8 cellular contexts compared by ENCODE assay signal in the genomic region with DNA sequence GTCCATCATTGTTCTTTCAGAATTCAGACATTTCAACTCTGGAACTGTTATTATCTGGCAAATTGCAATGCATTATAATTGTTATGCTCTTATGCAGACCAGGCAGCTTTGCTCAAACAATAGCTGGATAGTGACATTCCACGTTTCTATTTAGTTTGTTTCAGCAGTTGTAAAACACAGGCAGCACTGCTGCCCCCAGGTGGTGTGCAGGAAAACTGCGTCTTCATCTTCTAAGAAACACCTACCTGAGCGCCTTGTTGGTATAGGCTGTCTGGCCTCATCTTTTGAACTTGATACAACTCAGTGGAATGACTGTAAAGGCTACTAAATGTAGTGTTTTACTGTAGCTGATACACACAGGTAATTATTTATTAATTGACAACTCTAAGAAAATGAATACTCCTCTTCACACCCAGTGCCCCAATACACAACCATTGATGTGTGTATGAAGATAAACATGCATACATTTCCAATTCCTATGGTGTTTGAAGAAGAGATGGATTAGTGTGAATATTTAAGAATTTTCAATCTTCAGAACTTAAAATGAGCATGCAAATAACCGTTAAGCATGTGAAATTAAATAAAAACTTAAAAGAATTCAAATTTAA.
DNase-seq lines count a peak whose midpoint lies in the region; ATAC-seq and TF ChIP-seq lines count a peak whose summit lies in the region.

No MANE protein-coding gene starts in this region.

- ATAC-seq in GM18907 (IDR thresholded peaks at IDR 0.05; ENCODE audit: unreplicated experiment) (no peak), HG03159 (IDR thresholded peaks at IDR 0.05; ENCODE audit: unreplicated experiment) (no peak), HG02642 (IDR thresholded peaks at IDR 0.05; ENCODE audit: poor library complexity, unreplicated experiment) (no peak), GM21367 (IDR thresholded peaks at IDR 0.05; ENCODE audit: unreplicated experiment) (no peak)

- peak; percentile 35 for DNase-seq in CD1c-positive myeloid dendritic cell (ENCODE audit: extremely low spot score)

- peak in 1 of 2 donors; percentile 38 for TF ChIP-seq RAD21 in liver (IDR thresholded peaks at IDR 0.05)

- WGBS in liver: 52% methylated on average over 4 of the region's 4 CpGs

- TF ChIP-seq CTCF in GM12875 (IDR thresholded peaks at IDR 0.05; ENCODE audit: borderline replicate concordance, insufficient read depth, low read depth, low read length) (peak; percentile 60), WI38 (IDR thresholded peaks at IDR 0.05; ENCODE audit: low read depth, low read length) (peak; percentile 23), liver (IDR thresholded peaks at IDR 0.05; ENCODE audit: low read depth, low read length, missing input control) (peak; percentile 33)

- H3K4me3 ChIP-seq in GM12875 (ENCODE audit: low read depth, low read length) (no peak overlapping the region), WI38 (ENCODE audit: low read depth, low read length) (no peak overlapping the region), liver (ENCODE audit: low read depth in 1 of 3, low read length in 3 of 3) (no peak overlapping the region)

- H3K9ac ChIP-seq in liver (ENCODE audit: low read depth in 1 of 2, low read length in 2 of 2): no peak overlapping the region

- H3K4me1 ChIP-seq in liver (ENCODE audit: control insufficient read depth in 4 of 4, insufficient read depth in 4 of 4, low read length in 3 of 4): peaks cover 0 to 11% (median 5%) of the 10 kb centered on the region in 4 donors

- no peaks in the 10 kb centered on the region for H3K27me3 ChIP-seq in liver (ENCODE audit: control insufficient read depth in 4 of 4, insufficient read depth in 4 of 4, low read length in 3 of 4)

- H3K36me3 ChIP-seq in liver (ENCODE audit: control insufficient read depth in 4 of 4, insufficient read depth in 3 of 4, low read depth in 1 of 4, low read length in 3 of 4): no peaks in the 10 kb centered on the region

- H3K9me3 ChIP-seq in liver (ENCODE audit: control insufficient read depth in 4 of 4, low read length in 3 of 4): no peaks in the 10 kb centered on the region

- no peak overlapping the region for H3K27ac ChIP-seq in liver (ENCODE audit: low read depth in 1 of 2, low read length in 2 of 2)

TF ChIP-seq in liver, 16 proteins besides CTCF, POLR2A, EP300 and RAD21:
- TF ChIP-seq JUND (IDR thresholded peaks at IDR 0.05) (no peak), GABPA (IDR thresholded peaks at IDR 0.05 in 1 of 2, conservative IDR thresholded peaks at IDR 0.05 in 1 of 2) (no peak)
- TF ChIP-seq, protein P1, sequence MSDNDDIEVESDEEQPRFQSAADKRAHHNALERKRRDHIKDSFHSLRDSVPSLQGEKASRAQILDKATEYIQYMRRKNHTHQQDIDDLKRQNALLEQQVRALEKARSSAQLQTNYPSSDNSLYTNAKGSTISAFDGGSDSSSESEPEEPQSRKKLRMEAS (IDR thresholded peaks at IDR 0.05): no peak
